Comparison of ENCODE assay signal across 18 cellular contexts in the genomic region with DNA sequence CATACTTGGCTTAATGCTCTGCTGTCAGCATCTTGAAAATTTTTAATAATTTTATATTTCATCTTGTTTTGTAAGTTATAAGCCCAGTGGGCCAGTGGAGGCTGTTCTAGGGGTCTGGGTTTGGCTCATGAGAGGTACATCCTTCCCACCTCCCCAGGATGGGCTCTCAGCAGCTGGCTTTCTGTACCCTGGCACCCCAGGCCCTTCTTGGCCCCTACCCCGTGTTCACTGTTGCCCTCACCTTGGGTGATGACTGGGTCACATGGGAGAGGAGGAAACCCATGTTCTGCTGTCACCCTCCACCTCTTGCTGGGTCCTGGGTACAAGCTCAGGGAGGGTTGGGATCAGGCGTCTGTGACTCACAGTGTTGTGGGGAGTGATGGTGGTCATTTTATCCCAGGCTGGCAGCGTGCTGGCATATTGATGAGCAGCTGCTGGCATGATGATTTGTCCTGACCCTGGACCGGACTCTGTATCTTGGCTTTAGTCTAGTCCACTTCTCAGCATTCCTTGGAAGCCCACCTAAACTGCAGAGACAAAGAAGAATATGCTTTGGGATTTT. TPM values are rescaled to one million over a fixed set of nuclear protein-coding genes. Genes with fewer than 3 reads are reported as not detected.
A peak's percentile ranks its signal among the peaks of the same experiment; 100 is the strongest.
DNase-seq lines count a peak whose midpoint lies in the region; ATAC-seq and TF ChIP-seq lines count a peak whose summit lies in the region.
"Had no signal": no experiment of that assay in that cellular context is flagged by ENCODE, and none has a peak within 500 bp of the region (broad histone marks: within the 10 kb centered on the region; RNA-seq: fewer than 3 reads in every experiment).

No MANE protein-coding gene starts in this region.

- POLR2A ChIA-PET in CD8-positive, alpha-beta T cell (lab: Charles Lee): no interaction called here
- POLR2A ChIA-PET in activated CD8-positive, alpha-beta T cell treated with anti-CD3 and anti-CD28 coated beads for 36 hours (lab: Charles Lee): no interaction called here

- ATAC-seq in CD8-positive, alpha-beta T cell: no peak
- no peak for ATAC-seq in activated CD8-positive, alpha-beta T cell treated with anti-CD3 and anti-CD28 coated beads for 36 hours
- no peak for ATAC-seq in GM18870 (IDR thresholded peaks at IDR 0.05; ENCODE audit: unreplicated experiment)
- no peak for ATAC-seq in HG02938 (IDR thresholded peaks at IDR 0.05; ENCODE audit: unreplicated experiment)
- ATAC-seq: K562, SK-N-SH treated with all-trans-retinoic acid at 6 μM for 48 hours had no signal

- no peak overlapping the region for H3K4me3 Mint-ChIP-seq in CD8-positive, alpha-beta T cell
- no peak overlapping the region for H3K4me3 Mint-ChIP-seq in activated CD8-positive, alpha-beta T cell treated with anti-CD3 and anti-CD28 coated beads for 36 hours

- H2AFZ ChIP-seq in mesenchymal stem cell (ENCODE audit: low read depth, low read length) (no peak overlapping the region), mammary epithelial cell (ENCODE audit: low read depth, low read length) (no peak overlapping the region), trophoblast cell (ENCODE audit: insufficient read depth, low read length, poor library complexity) (no peak overlapping the region)

- no peak overlapping the region for H2BK120ac ChIP-seq in mesenchymal stem cell (ENCODE audit: low read depth, low read length)
- no peak overlapping the region for H2BK120ac ChIP-seq in trophoblast cell (ENCODE audit: insufficient read depth, low read length, poor library complexity)

- H2AK5ac ChIP-seq in mesenchymal stem cell (ENCODE audit: low read length, severe bottlenecking) (no peak overlapping the region), trophoblast cell (ENCODE audit: low read length) (no peak overlapping the region)

- H3K23ac ChIP-seq in mesenchymal stem cell (ENCODE audit: low read length in 2 of 2) (no peak overlapping the region), trophoblast cell (ENCODE audit: low read length) (no peak overlapping the region)

- H4K91ac ChIP-seq in mesenchymal stem cell (ENCODE audit: low read length) (no peak overlapping the region), trophoblast cell (ENCODE audit: low read depth, low read length) (no peak overlapping the region)

- peak overlapping the region; percentile 88 for H3K27ac Mint-ChIP-seq in CD8-positive, alpha-beta T cell
- H3K27ac Mint-ChIP-seq in activated CD8-positive, alpha-beta T cell treated with anti-CD3 and anti-CD28 coated beads for 36 hours: peak overlapping the region; percentile 36

- no peak overlapping the region for H3K4me3 ChIP-seq in CD8-positive, alpha-beta T cell (ENCODE audit: low read depth, low read length)
- H3K4me3 ChIP-seq in mesenchymal stem cell (ENCODE audit: insufficient read depth in 1 of 2, low read depth in 1 of 2, low read length in 2 of 2) (no peak overlapping the region), skeletal muscle tissue (ENCODE audit: low read length in 3 of 3) (peak overlapping the region in 1 of 3 donors; percentile 38), mammary epithelial cell (replicated peaks in 1 of 3; ENCODE audit: insufficient read depth in 1 of 3, low read depth in 2 of 3, low read length in 3 of 3) (no peak overlapping the region), trophoblast cell (ENCODE audit: low read depth, low read length) (no peak overlapping the region)
- H3K4me3 ChIP-seq: K562, MG63 had no signal

- CTCF ChIA-PET in CD8-positive, alpha-beta T cell (lab: Charles Lee): no interaction called here
- CTCF ChIA-PET in activated CD8-positive, alpha-beta T cell treated with anti-CD3 and anti-CD28 coated beads for 36 hours (lab: Charles Lee): interaction anchor here (1.7 kb wide), 1 partner anchor 64 kb away, joined by 7 read pairs; no protein-coding TSS in a partner anchor
- CTCF ChIA-PET in mammary epithelial cell (lab: Charles Lee; ENCODE audit: low non-redundant PET): no interaction called here

- H3K4me1 ChIP-seq in CD8-positive, alpha-beta T cell (ENCODE audit: insufficient read depth, low read length): peaks cover 16% of the 10 kb centered on the region
- H3K4me1 ChIP-seq in mesenchymal stem cell (ENCODE audit: control insufficient read depth, insufficient read depth, low read depth, low read length): peaks cover 1% of the 10 kb centered on the region
- H3K4me1 ChIP-seq in skeletal muscle tissue (ENCODE audit: control insufficient read depth in 3 of 3, insufficient read depth in 3 of 3, low read length in 3 of 3): peaks cover 14 to 22% (median 16%) of the 10 kb centered on the region in 3 donors
- no peaks in the 10 kb centered on the region for H3K4me1 ChIP-seq in mammary epithelial cell (ENCODE audit: insufficient read depth, low read length)
- H3K4me1 ChIP-seq in trophoblast cell (ENCODE audit: control insufficient read depth in 1 of 2, insufficient read depth in 2 of 2, low read length in 2 of 2): no peaks in the 10 kb centered on the region

- no peak overlapping the region for H4K8ac ChIP-seq in mesenchymal stem cell (ENCODE audit: low read length)
- H4K8ac ChIP-seq in trophoblast cell (ENCODE audit: low read depth, low read length): no peak overlapping the region

- H4K12ac ChIP-seq in trophoblast cell (ENCODE audit: low read depth, low read length): no peak overlapping the region

- 76% methylated on average over 3 of the region's 4 CpGs for WGBS in mesenchymal stem cell
- WGBS in mammary epithelial cell (ENCODE audit: low coverage, missing lambda C conversion rate): 33% methylated on average over 1 of the region's 4 CpGs
- no CpG with 5 or more reads among the region's 4 CpGs for WGBS in trophoblast cell (ENCODE audit: extremely low coverage, insufficient coverage, insufficient read length)

- H3K4me1 Mint-ChIP-seq in CD8-positive, alpha-beta T cell (ENCODE audit: low read depth): peaks cover 31% of the 10 kb centered on the region
- peaks cover 28% of the 10 kb centered on the region for H3K4me1 Mint-ChIP-seq in activated CD8-positive, alpha-beta T cell treated with anti-CD3 and anti-CD28 coated beads for 36 hours (ENCODE audit: low read depth)

- no peaks in the 10 kb centered on the region for H3K79me1 ChIP-seq in mesenchymal stem cell (replicated peaks; ENCODE audit: low read length, poor library complexity, severe bottlenecking)
- no peaks in the 10 kb centered on the region for H3K79me1 ChIP-seq in trophoblast cell (ENCODE audit: low read length)

- peaks cover 9% of the 10 kb centered on the region for H3K36me3 Mint-ChIP-seq in CD8-positive, alpha-beta T cell
- H3K36me3 Mint-ChIP-seq in activated CD8-positive, alpha-beta T cell treated with anti-CD3 and anti-CD28 coated beads for 36 hours (ENCODE audit: low read depth): peaks cover 10% of the 10 kb centered on the region

- H3K9me3 ChIP-seq in CD8-positive, alpha-beta T cell (ENCODE audit: low read length): no peaks in the 10 kb centered on the region
- H3K9me3 ChIP-seq in mesenchymal stem cell (ENCODE audit: control insufficient read depth, low read length) (no peaks in the 10 kb centered on the region), skeletal muscle tissue (ENCODE audit: control insufficient read depth in 3 of 3, low read length in 3 of 3) (no peaks in the 10 kb centered on the region), mammary epithelial cell (replicated peaks; ENCODE audit: insufficient read depth, low read length) (no peaks in the 10 kb centered on the region), trophoblast cell (ENCODE audit: insufficient read depth, low read depth, low read length) (no peaks in the 10 kb centered on the region)
- H3K9me3 ChIP-seq: MG63 had no signal

- H3K27me3 ChIP-seq in CD8-positive, alpha-beta T cell (ENCODE audit: insufficient read depth, low read length): no peaks in the 10 kb centered on the region
- H3K27me3 ChIP-seq in mesenchymal stem cell (ENCODE audit: control insufficient read depth in 1 of 2, insufficient read depth in 1 of 2, low read length in 2 of 2): peaks cover 0 to 7% of the 10 kb centered on the region in 2 experiments
- no peaks in the 10 kb centered on the region for H3K27me3 ChIP-seq in skeletal muscle tissue (ENCODE audit: control insufficient read depth in 3 of 3, insufficient read depth in 3 of 3, low read length in 3 of 3)
- no peaks in the 10 kb centered on the region for H3K27me3 ChIP-seq in mammary epithelial cell (ENCODE audit: insufficient read depth, low read length)
- no peaks in the 10 kb centered on the region for H3K27me3 ChIP-seq in trophoblast cell (ENCODE audit: insufficient read depth, low read length)
- H3K27me3 ChIP-seq: MG63 had no signal

- H2BK12ac ChIP-seq in mesenchymal stem cell (ENCODE audit: low read length in 2 of 2): no peak overlapping the region
- no peak overlapping the region for H2BK12ac ChIP-seq in trophoblast cell (ENCODE audit: low read length)

- no TSS peak for BruUV-seq in mammary epithelial cell (replicated peaks; lab: Mats Ljungman, UMichigan)

- H3K4me2 ChIP-seq in mesenchymal stem cell (ENCODE audit: low read length, poor library complexity, severe bottlenecking) (peak overlapping the region; percentile 11), mammary epithelial cell (ENCODE audit: insufficient read depth, low read depth, low read length) (no peak overlapping the region), trophoblast cell (ENCODE audit: low read length) (no peak overlapping the region)

- H3K14ac ChIP-seq in mesenchymal stem cell (ENCODE audit: low read length in 2 of 2): no peak overlapping the region
- H3K14ac ChIP-seq in trophoblast cell (ENCODE audit: low read length): no peak overlapping the region

- intact Hi-C loops in CD8-positive, alpha-beta T cell (cut with DNase I, micrococcal nuclease): loop anchor here in 1 of 2 experiments (2.0 kb wide), 1 partner anchor 35 kb away; a partner anchor contains a TSS
- intact Hi-C loops in activated CD8-positive, alpha-beta T cell treated with anti-CD3 and anti-CD28 coated beads for 36 hours (cut with micrococcal nuclease): no loop called here
- intact Hi-C loops in mammary epithelial cell (cut with micrococcal nuclease): no loop called here

- H2BK5ac ChIP-seq in mesenchymal stem cell (ENCODE audit: low read depth, low read length, poor library complexity, severe bottlenecking) (no peak overlapping the region), trophoblast cell (ENCODE audit: low read depth, low read length, poor library complexity) (no peak overlapping the region)

- no peaks in the 10 kb centered on the region for H3K79me2 ChIP-seq in mammary epithelial cell (ENCODE audit: insufficient read depth, low read length)
- H3K79me2 ChIP-seq in trophoblast cell (ENCODE audit: control insufficient read depth, insufficient read depth, low read length, poor library complexity): no peaks in the 10 kb centered on the region

- H3K9ac ChIP-seq in mesenchymal stem cell (ENCODE audit: low read length) (no peak overlapping the region), skeletal muscle tissue (ENCODE audit: low read depth in 1 of 3, low read length in 3 of 3) (no peak overlapping the region), mammary epithelial cell (ENCODE audit: insufficient read depth, low read length) (no peak overlapping the region), trophoblast cell (ENCODE audit: low read length) (no peak overlapping the region)

- no peak overlapping the region for H3K18ac ChIP-seq in mesenchymal stem cell (ENCODE audit: low read depth in 1 of 2, low read length in 2 of 2)
- H3K18ac ChIP-seq in trophoblast cell (ENCODE audit: low read length): no peak overlapping the region

- DNase-seq in CD8-positive, alpha-beta T cell: no peak
- DNase-seq in activated CD8-positive, alpha-beta T cell treated with anti-CD3 and anti-CD28 coated beads for 36 hours: no peak
- DNase-seq in mesenchymal stem cell (no peak), mammary epithelial cell (no peak), trophoblast cell (no peak)
- DNase-seq: MG63, NCI-H1092 treated with DMSO at 0.1 percent for 48 hours, NCI-H2107, NCI-H345, NCI-H526, SHP77 treated with DMSO at 0.1 percent for 48 hours had no signal

- H3K4ac ChIP-seq in mesenchymal stem cell (ENCODE audit: low read depth in 1 of 2, low read length in 2 of 2) (no peak overlapping the region), trophoblast cell (ENCODE audit: low read depth, low read length) (no peak overlapping the region)

- TF ChIP-seq CTCF in CD8-positive, alpha-beta T cell (IDR thresholded peaks at IDR 0.05): no peak
- TF ChIP-seq CTCF in activated CD8-positive, alpha-beta T cell treated with anti-CD3 and anti-CD28 coated beads for 36 hours (IDR thresholded peaks at IDR 0.05): no peak
- TF ChIP-seq CTCF in mammary epithelial cell (conservative IDR thresholded peaks at IDR 0.05 in 1 of 2, IDR thresholded peaks at IDR 0.05 in 1 of 2; ENCODE audit: extremely low read depth in 1 of 2, insufficient read depth in 1 of 2, low read depth in 1 of 2, low read length in 2 of 2): no peak

- no peak overlapping the region for H3K27ac ChIP-seq in CD8-positive, alpha-beta T cell (ENCODE audit: low read depth, low read length)
- no peak overlapping the region for H3K27ac ChIP-seq in mesenchymal stem cell (ENCODE audit: low read length, poor library complexity, severe bottlenecking)
- peak overlapping the region; percentile 83 for H3K27ac ChIP-seq in skeletal muscle tissue (ENCODE audit: low read depth, low read length)
- no peak overlapping the region for H3K27ac ChIP-seq in mammary epithelial cell (ENCODE audit: insufficient read depth, low read depth, low read length)
- no peak overlapping the region for H3K27ac ChIP-seq in trophoblast cell (ENCODE audit: low read depth, low read length)
- H3K27ac ChIP-seq: C4-2B had no signal

- no peaks in the 10 kb centered on the region for H3K27me3 Mint-ChIP-seq in CD8-positive, alpha-beta T cell (ENCODE audit: low read depth)
- H3K27me3 Mint-ChIP-seq in activated CD8-positive, alpha-beta T cell treated with anti-CD3 and anti-CD28 coated beads for 36 hours: no peaks in the 10 kb centered on the region

- H3K36me3 ChIP-seq in CD8-positive, alpha-beta T cell (ENCODE audit: insufficient read depth, low read length): no peaks in the 10 kb centered on the region
- H3K36me3 ChIP-seq in mesenchymal stem cell (ENCODE audit: control insufficient read depth in 1 of 2, insufficient read depth in 2 of 2, low read depth in 1 of 2, low read length in 2 of 2) (no peaks in the 10 kb centered on the region), skeletal muscle tissue (ENCODE audit: control insufficient read depth in 3 of 3, insufficient read depth in 3 of 3, low read length in 3 of 3) (peaks cover 0 to 3% (median 0%) of the 10 kb centered on the region in 3 donors), mammary epithelial cell (ENCODE audit: insufficient read depth, low read length) (no peaks in the 10 kb centered on the region), trophoblast cell (ENCODE audit: control insufficient read depth in 1 of 2, insufficient read depth in 2 of 2, low read length in 2 of 2) (no peaks in the 10 kb centered on the region)
- H3K36me3 ChIP-seq: MG63 had no signal

- H2BK15ac ChIP-seq in mesenchymal stem cell (ENCODE audit: low read depth, poor library complexity, severe bottlenecking): no peak overlapping the region

- H4K20me1 ChIP-seq in mammary epithelial cell (ENCODE audit: insufficient read depth, low read length): no peaks in the 10 kb centered on the region

- H3K9me3 Mint-ChIP-seq in CD8-positive, alpha-beta T cell: no peaks in the 10 kb centered on the region
- H3K9me3 Mint-ChIP-seq in activated CD8-positive, alpha-beta T cell treated with anti-CD3 and anti-CD28 coated beads for 36 hours: no peaks in the 10 kb centered on the region

- in situ Hi-C loops in mammary epithelial cell (cut with MboI; ENCODE audit: low sequenced_read_pairs in 2 of 2): no loop called here

- dilution Hi-C loops in mammary epithelial cell (cut with HindIII; ENCODE audit: low sequenced_read_pairs): no loop called here

RNA-seq across cellular contexts. Expression of a gene that starts 34.6 kb away (rescaled TPM):
- 10 to 100 TPM; 15.7 to 18.5 TPM for total RNA-seq in CD8-positive, alpha-beta T cell
- 10 to 100 TPM; 11.5 to 12.2 TPM for total RNA-seq in activated CD8-positive, alpha-beta T cell treated with anti-CD3 and anti-CD28 coated beads for 36 hours
- not detected for polyA plus RNA-seq in mesenchymal stem cell (2013, experiment 1 of 2)
- polyA plus RNA-seq in mesenchymal stem cell (2013, experiment 2 of 2): not detected
- total RNA-seq in skeletal muscle tissue: 40.7 TPM
- not detected for total RNA-seq in mammary epithelial cell
- 0.08 TPM for polyA plus RNA-seq in mammary epithelial cell
- not detected for polyA minus RNA-seq in mammary epithelial cell
- 2.0 and 2.4 TPM in 2 replicates for polyA plus RNA-seq in trophoblast cell (2013)
- total RNA-seq: RPMI7951 had no signal

Comparison
In these comparisons a context has a peak if more than half of its experiments do, and no peak if none do; other contexts are left out.
1. RNA of a gene that starts 34.6 kb away (total RNA-seq): 40.7 TPM in skeletal muscle tissue (single experiment), 15.7 to 18.5 TPM in CD8-positive, alpha-beta T cell and 11.5 to 12.2 TPM in activated CD8-positive, alpha-beta T cell treated with anti-CD3 and anti-CD28 coated beads for 36 hours; not detected in mammary epithelial cell; every median in the first group is over 10 times any median in the second.